In the genomic region with DNA sequence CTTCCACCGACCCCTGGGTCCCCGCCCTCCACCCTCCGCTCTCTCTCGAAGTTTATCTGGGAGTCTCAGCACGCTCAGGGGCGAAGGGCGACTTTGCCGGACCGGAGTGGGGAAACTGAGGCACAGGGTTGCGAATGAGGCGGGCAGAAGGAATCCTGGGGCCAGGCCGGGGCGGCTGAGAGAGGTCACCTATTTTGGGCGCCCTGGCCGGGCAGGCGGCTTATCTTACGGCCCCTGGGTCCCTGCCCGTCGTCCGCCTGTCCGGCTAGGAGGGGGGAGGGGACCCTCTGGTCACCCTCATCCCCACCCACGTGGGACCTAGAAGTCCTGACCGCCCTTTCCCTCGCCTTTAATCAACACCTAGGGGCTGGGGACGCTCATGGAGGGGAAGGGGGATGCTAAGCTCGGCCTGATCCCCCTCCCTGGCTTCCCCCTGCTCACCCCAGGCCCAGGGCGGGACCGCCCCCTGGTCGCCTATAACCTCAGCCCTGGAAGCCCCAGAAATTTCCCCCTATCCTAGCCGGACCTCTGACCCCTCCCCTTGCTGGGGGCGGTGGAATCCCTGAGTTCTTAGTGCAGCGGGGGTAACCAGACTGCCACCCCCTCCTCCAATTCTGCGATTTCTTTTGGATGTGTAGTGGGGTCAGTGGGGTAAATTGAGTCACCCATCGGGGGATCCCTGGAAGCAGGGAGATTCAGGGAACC, we compare ENCODE assay signal across 6 cellular contexts. TPM values are rescaled to one million over a fixed set of nuclear protein-coding genes. Genes with fewer than 3 reads are reported as not detected.
DNase-seq lines count a peak whose midpoint lies in the region; ATAC-seq, FAIRE-seq and TF ChIP-seq lines count a peak whose summit lies in the region.

No MANE protein-coding gene starts in this region.

- H3K4me1 Mint-ChIP-seq in activated CD8-positive, alpha-beta T cell treated with anti-CD3 and anti-CD28 coated beads, Interleukin-2, amount 10 ng/mL, durations not matched to agents 7 days and 5 days (ENCODE audit: low read depth), result peaks cover 36% of the 10 kb centered on the region

- TF ChIP-seq CTCF in HEK293 (tag by site-specific recombination; IDR thresholded peaks at IDR 0.05), result no peak
- TF ChIP-seq CTCF in HepG2 (CRISPR knock-in tag; IDR thresholded peaks at IDR 0.05), result no peak

- H4K20me1 ChIP-seq in HepG2 (ENCODE audit: insufficient read depth, low read length), result peaks cover 16% of the 10 kb centered on the region

- peaks cover 28% of the 10 kb centered on the region for H3K36me3 Mint-ChIP-seq in activated CD8-positive, alpha-beta T cell treated with anti-CD3 and anti-CD28 coated beads, Interleukin-2, amount 10 ng/mL, durations not matched to agents 7 days and 5 days (ENCODE audit: low read depth)

- peak overlapping the region; percentile 76 for H3K9ac ChIP-seq in HepG2 (ENCODE audit: insufficient read depth, low read depth, low read length)

- peak overlapping the region; percentile 73 for H3K4me2 ChIP-seq in HepG2 (ENCODE audit: low read depth, low read length)

- H3K4me3 ChIP-seq in HEK293 (ENCODE audit: low read depth, low read length) (peak overlapping the region; percentile 65), HepG2 (replicated peaks in 1 of 3; ENCODE audit: insufficient read depth in 1 of 3, low read depth in 2 of 3, low read length in 3 of 3) (peak overlapping the region; percentile 89 to 92 (median 92))

- H3K4me3 Mint-ChIP-seq in activated CD8-positive, alpha-beta T cell treated with anti-CD3 and anti-CD28 coated beads, Interleukin-2, amount 10 ng/mL, durations not matched to agents 7 days and 5 days, result peak overlapping the region; percentile 81

- H3K9me3 ChIP-seq in HEK293 (ENCODE audit: control insufficient read depth, insufficient read depth, low read depth, low read length) (no peaks in the 10 kb centered on the region), HepG2 (ENCODE audit: low read length) (no peaks in the 10 kb centered on the region)

- no peaks in the 10 kb centered on the region for H3K9me3 Mint-ChIP-seq in activated CD8-positive, alpha-beta T cell treated with anti-CD3 and anti-CD28 coated beads, Interleukin-2, amount 10 ng/mL, durations not matched to agents 7 days and 5 days (ENCODE audit: insufficient read depth)

- peak overlapping the region; percentile 39 for H3K27ac Mint-ChIP-seq in activated CD8-positive, alpha-beta T cell treated with anti-CD3 and anti-CD28 coated beads, Interleukin-2, amount 10 ng/mL, durations not matched to agents 7 days and 5 days

- in situ Hi-C loops in HepG2 (cut with HindIII; ENCODE audit: extremely low pct_ligation_motif_present, low pct_unique_long_range_greater_than_20kb), result loop anchor here (5.0 kb wide), 1 partner anchor 122 kb away; no protein-coding TSS in a partner anchor

- H3K36me3 ChIP-seq in HEK293 (ENCODE audit: control insufficient read depth in 2 of 2, insufficient read depth in 1 of 2, low read length in 2 of 2), result peaks cover 0 to 17% of the 10 kb centered on the region in 2 experiments; a peak in 2 of 3 replicates
- peaks cover 4 to 20% of the 10 kb centered on the region in 2 experiments; a peak in 4 of 5 replicates for H3K36me3 ChIP-seq in HepG2 (replicated peaks in 1 of 2; ENCODE audit: control insufficient read depth in 1 of 2, insufficient read depth in 2 of 2, low read length in 2 of 2)

- no peak for TF ChIP-seq RAD21 in HepG2 (CRISPR knock-in tag; IDR thresholded peaks at IDR 0.05)

- no peaks in the 10 kb centered on the region; a peak in 1 of 5 replicates for H3K27me3 ChIP-seq in HepG2 (ENCODE audit: control insufficient read depth in 1 of 2, insufficient read depth in 2 of 2, low read length in 2 of 2)

- POLR2A ChIA-PET in HEK293 (lab: Yijun Ruan, JAX) (no interaction called here), HepG2 (lab: Yijun Ruan, JAX) (interaction anchor here (1.4 to 3.9 kb wide), 3 partner anchors 13 to 20 kb away, joined by 13 to 89 read pairs (median 20); a partner anchor contains a TSS)
- POLR2A ChIA-PET in activated CD8-positive, alpha-beta T cell treated with anti-CD3 and anti-CD28 coated beads, Interleukin-2, amount 10 ng/mL, durations not matched to agents 7 days and 5 days (lab: Charles Lee), result no interaction called here

- no peak for FAIRE-seq in HepG2 (lab: Jason Lieb, UNC)

- no peak for ATAC-seq in activated CD8-positive, alpha-beta T cell treated with anti-CD3 and anti-CD28 coated beads, Interleukin-2, amount 10 ng/mL, durations not matched to agents 7 days and 5 days
- ATAC-seq in HepG2 (no peak), HG03139 (IDR thresholded peaks at IDR 0.05; ENCODE audit: unreplicated experiment) (no peak), HG03045 (IDR thresholded peaks at IDR 0.05; ENCODE audit: unreplicated experiment) (no peak)

- H3K27ac ChIP-seq in HEK293 (ENCODE audit: extremely low read depth, low read depth, low read length) (no peak overlapping the region; the same call in 1 of the 2 replicates), HepG2 (ENCODE audit: extremely low read length, insufficient read depth, low read length) (peak overlapping the region; percentile 66)

- WGBS in HepG2 (ENCODE audit: low lambda C conversion rate), result 0% methylated on average over 11 of the region's 34 CpGs

- TF ChIP-seq POLR2A in HepG2 (IDR thresholded peaks at IDR 0.05; ENCODE audit: insufficient read depth in 1 of 2, low read depth in 2 of 2, low read length in 2 of 2), result no peak

- DNase-seq in activated CD8-positive, alpha-beta T cell treated with anti-CD3 and anti-CD28 coated beads, Interleukin-2, amount 10 ng/mL, durations not matched to agents 7 days and 5 days, result no peak
- no peak for DNase-seq in HepG2 (ENCODE audit: low spot score)
- no peak for DNase-seq in 8988T

- peaks cover 32% of the 10 kb centered on the region for H3K79me2 ChIP-seq in HepG2 (ENCODE audit: insufficient read depth, low read length)

- CTCF ChIA-PET in HEK293 (lab: Yijun Ruan, JAX) (interaction anchor here (0.6 kb wide), 2 partner anchors 761 to 912 kb away, joined by 3 read pairs; no protein-coding TSS in a partner anchor), HepG2 (lab: Yijun Ruan, JAX; ENCODE audit: low intra/inter-chr PET ratio, low total read pairs) (interaction anchor here (3.1 to 3.4 kb wide), 3 partner anchors 13 to 123 kb away, joined by 17 to 31 read pairs (median 25); no protein-coding TSS in a partner anchor)
- CTCF ChIA-PET in activated CD8-positive, alpha-beta T cell treated with anti-CD3 and anti-CD28 coated beads, Interleukin-2, amount 10 ng/mL, durations not matched to agents 7 days and 5 days (lab: Charles Lee), result no interaction called here

- no peak for TF ChIP-seq EP300 in HepG2 (IDR thresholded peaks at IDR 0.05; ENCODE audit: low read depth in 2 of 2, low read length in 2 of 2)
- no peak for TF ChIP-seq EP300 in HepG2 (CRISPR knock-in tag; IDR thresholded peaks at IDR 0.05; ENCODE audit: borderline replicate concordance)

- BruUV-seq in HepG2 (replicated peaks; lab: Mats Ljungman, UMichigan), result TSS peak; percentile 62

- H3K4me1 ChIP-seq in HEK293 (ENCODE audit: control insufficient read depth, insufficient read depth, low read length) (peaks cover 30% of the 10 kb centered on the region), HepG2 (ENCODE audit: insufficient read depth, low read length) (peaks cover 62% of the 10 kb centered on the region)

- intact Hi-C loops in HepG2 (cut with micrococcal nuclease; ENCODE audit: unreplicated experiment), result loop anchor here (10.0 kb wide), 1 partner anchor 1135 kb away; a partner anchor contains a TSS

- H2AFZ ChIP-seq in HepG2 (ENCODE audit: low read length), result no peak overlapping the region

- no peaks in the 10 kb centered on the region for H3K27me3 Mint-ChIP-seq in activated CD8-positive, alpha-beta T cell treated with anti-CD3 and anti-CD28 coated beads, Interleukin-2, amount 10 ng/mL, durations not matched to agents 7 days and 5 days (ENCODE audit: low read depth)

RNA-seq across cellular contexts. Expression of a gene that starts 0.6 kb away (rescaled TPM):
- 10 to 100 TPM; 13.9 to 15.2 TPM for total RNA-seq in activated CD8-positive, alpha-beta T cell treated with anti-CD3 and anti-CD28 coated beads, Interleukin-2, amount 10 ng/mL, durations not matched to agents 7 days and 5 days
- 24.1 and 32.5 TPM in 2 replicates for total RNA-seq in HepG2 (2016; rRNA removed; fragmentation: Illumina TruSeq; extraction: Trizol)
- 14.5 and 17.4 TPM in 2 replicates for total RNA-seq in HepG2 (2016; cell fraction: cytosol; rRNA removed; fragmentation: Illumina TruSeq; extraction: Trizol; ENCODE audit: low read depth)
- 21.0 and 35.2 TPM in 2 replicates for total RNA-seq in HepG2 (2016; cell fraction: insoluble cytoplasmic fraction; rRNA removed; fragmentation: Illumina TruSeq; extraction: Trizol)
- total RNA-seq in HepG2 (2016; cell fraction: membrane; rRNA removed; fragmentation: Illumina TruSeq; extraction: Trizol), result 24.2 and 24.9 TPM in 2 replicates
- 15.8 and 19.9 TPM in 2 replicates for total RNA-seq in HepG2 (2016; cell fraction: nucleus; rRNA removed; fragmentation: Illumina TruSeq; extraction: Trizol)
- 33.2 and 39.4 TPM in 2 replicates for polyA plus RNA-seq in HepG2 (2011; rRNA removed)
- 27.2 and 31.9 TPM in 2 replicates for polyA plus RNA-seq in HepG2 (2011; cell fraction: cytosol; rRNA removed)
- polyA plus RNA-seq in HepG2 (2011; cell fraction: nucleus; rRNA removed), result 93.2 and 99.5 TPM in 2 replicates
- 45.5 and 60.4 TPM in 2 replicates for polyA plus RNA-seq in HepG2 (2012)
- 20.7 and 22.0 TPM in 2 replicates for polyA plus RNA-seq in HepG2 (2016; cell fraction: cytosol; fragmentation: Illumina TruSeq; extraction: Trizol; ENCODE audit: low read depth)
- 32.6 and 39.0 TPM in 2 replicates for polyA plus RNA-seq in HepG2 (2016; cell fraction: insoluble cytoplasmic fraction; fragmentation: Illumina TruSeq; extraction: Trizol; ENCODE audit: low read depth)
- polyA plus RNA-seq in HepG2 (2016; cell fraction: membrane; fragmentation: Illumina TruSeq; extraction: Trizol; ENCODE audit: low read depth), result 29.2 and 30.7 TPM in 2 replicates
- 79.8 and 91.2 TPM in 2 replicates for polyA plus RNA-seq in HepG2 (2016; cell fraction: nucleus; fragmentation: Illumina TruSeq; extraction: Trizol; ENCODE audit: insufficient read depth, low read depth)
- 17.1 and 24.3 TPM in 2 replicates for polyA minus RNA-seq in HepG2 (2011; rRNA and poly(A)+ RNA removed; ENCODE audit: low replicate concordance)
- polyA minus RNA-seq in HepG2 (2011; cell fraction: cytosol; rRNA and poly(A)+ RNA removed), result 14.9 and 15.0 TPM in 2 replicates
- 19.4 and 20.3 TPM in 2 replicates for polyA minus RNA-seq in HepG2 (2011; cell fraction: nucleus; rRNA and poly(A)+ RNA removed)

RNA-seq across cellular contexts. Expression of a gene that starts 2.7 kb away (rescaled TPM):
- 10 to 100 TPM; 76.7 to 85.6 TPM for total RNA-seq in activated CD8-positive, alpha-beta T cell treated with anti-CD3 and anti-CD28 coated beads, Interleukin-2, amount 10 ng/mL, durations not matched to agents 7 days and 5 days
- total RNA-seq in HepG2 (2016; rRNA removed; fragmentation: Illumina TruSeq; extraction: Trizol), result 24.1 and 36.4 TPM in 2 replicates
- 38.0 and 46.7 TPM in 2 replicates for total RNA-seq in HepG2 (2016; cell fraction: cytosol; rRNA removed; fragmentation: Illumina TruSeq; extraction: Trizol; ENCODE audit: low read depth)
- total RNA-seq in HepG2 (2016; cell fraction: insoluble cytoplasmic fraction; rRNA removed; fragmentation: Illumina TruSeq; extraction: Trizol), result 17.4 and 36.4 TPM in 2 replicates
- 50.7 and 59.0 TPM in 2 replicates for total RNA-seq in HepG2 (2016; cell fraction: membrane; rRNA removed; fragmentation: Illumina TruSeq; extraction: Trizol)
- total RNA-seq in HepG2 (2016; cell fraction: nucleus; rRNA removed; fragmentation: Illumina TruSeq; extraction: Trizol), result 28.9 and 37.5 TPM in 2 replicates
- polyA plus RNA-seq in HepG2 (2011; rRNA removed), result 63.0 and 69.7 TPM in 2 replicates
- 52.1 and 59.5 TPM in 2 replicates for polyA plus RNA-seq in HepG2 (2011; cell fraction: cytosol; rRNA removed)
- 207 and 243 TPM in 2 replicates for polyA plus RNA-seq in HepG2 (2011; cell fraction: nucleus; rRNA removed)
- polyA plus RNA-seq in HepG2 (2012), result 28.8 and 45.1 TPM in 2 replicates
- polyA plus RNA-seq in HepG2 (2016; cell fraction: cytosol; fragmentation: Illumina TruSeq; extraction: Trizol; ENCODE audit: low read depth), result 45.8 and 48.0 TPM in 2 replicates
- 22.1 and 29.5 TPM in 2 replicates for polyA plus RNA-seq in HepG2 (2016; cell fraction: insoluble cytoplasmic fraction; fragmentation: Illumina TruSeq; extraction: Trizol; ENCODE audit: low read depth)
- polyA plus RNA-seq in HepG2 (2016; cell fraction: membrane; fragmentation: Illumina TruSeq; extraction: Trizol; ENCODE audit: low read depth), result 52.9 and 59.3 TPM in 2 replicates
- 87.3 and 93.9 TPM in 2 replicates for polyA plus RNA-seq in HepG2 (2016; cell fraction: nucleus; fragmentation: Illumina TruSeq; extraction: Trizol; ENCODE audit: insufficient read depth, low read depth)
- 154 and 189 TPM in 2 replicates for polyA minus RNA-seq in HepG2 (2011; rRNA and poly(A)+ RNA removed; ENCODE audit: low replicate concordance)
- polyA minus RNA-seq in HepG2 (2011; cell fraction: cytosol; rRNA and poly(A)+ RNA removed), result 18.7 and 18.9 TPM in 2 replicates
- polyA minus RNA-seq in HepG2 (2011; cell fraction: nucleus; rRNA and poly(A)+ RNA removed), result 28.3 and 32.7 TPM in 2 replicates

RNA-seq across cellular contexts. Expression of a gene that starts 19.6 kb away (rescaled TPM):
- 1 to 10 TPM in 1 of 2 experiments, under 1 TPM in 1; 0.52 to 1.2 TPM for total RNA-seq in activated CD8-positive, alpha-beta T cell treated with anti-CD3 and anti-CD28 coated beads, Interleukin-2, amount 10 ng/mL, durations not matched to agents 7 days and 5 days
- total RNA-seq in HepG2 (2016; rRNA removed; fragmentation: Illumina TruSeq; extraction: Trizol), result 700 and 1,455 TPM in 2 replicates
- total RNA-seq in HepG2 (2016; cell fraction: cytosol; rRNA removed; fragmentation: Illumina TruSeq; extraction: Trizol; ENCODE audit: low read depth), result 160 and 192 TPM in 2 replicates
- 643 and 1,412 TPM in 2 replicates for total RNA-seq in HepG2 (2016; cell fraction: insoluble cytoplasmic fraction; rRNA removed; fragmentation: Illumina TruSeq; extraction: Trizol)
- total RNA-seq in HepG2 (2016; cell fraction: membrane; rRNA removed; fragmentation: Illumina TruSeq; extraction: Trizol), result 268 and 291 TPM in 2 replicates
- total RNA-seq in HepG2 (2016; cell fraction: nucleus; rRNA removed; fragmentation: Illumina TruSeq; extraction: Trizol), result 1,410 and 1,846 TPM in 2 replicates
- 6,272 and 9,798 TPM in 2 replicates for polyA plus RNA-seq in HepG2 (2011; rRNA removed)
- 4,601 and 7,618 TPM in 2 replicates for polyA plus RNA-seq in HepG2 (2011; cell fraction: cytosol; rRNA removed)
- 6,023 and 6,891 TPM in 2 replicates for polyA plus RNA-seq in HepG2 (2011; cell fraction: nucleus; rRNA removed)
- polyA plus RNA-seq in HepG2 (2012), result 3,859 and 6,494 TPM in 2 replicates
- polyA plus RNA-seq in HepG2 (2016; cell fraction: cytosol; fragmentation: Illumina TruSeq; extraction: Trizol; ENCODE audit: low read depth), result 195 and 210 TPM in 2 replicates
- 903 and 1,023 TPM in 2 replicates for polyA plus RNA-seq in HepG2 (2016; cell fraction: insoluble cytoplasmic fraction; fragmentation: Illumina TruSeq; extraction: Trizol; ENCODE audit: low read depth)
- polyA plus RNA-seq in HepG2 (2016; cell fraction: membrane; fragmentation: Illumina TruSeq; extraction: Trizol; ENCODE audit: low read depth), result 286 and 340 TPM in 2 replicates
- polyA plus RNA-seq in HepG2 (2016; cell fraction: nucleus; fragmentation: Illumina TruSeq; extraction: Trizol; ENCODE audit: insufficient read depth, low read depth), result 3,631 and 3,793 TPM in 2 replicates
- 785 and 9,683 TPM in 2 replicates for polyA minus RNA-seq in HepG2 (2011; rRNA and poly(A)+ RNA removed; ENCODE audit: low replicate concordance)
- 2,000 and 4,520 TPM in 2 replicates for polyA minus RNA-seq in HepG2 (2011; cell fraction: cytosol; rRNA and poly(A)+ RNA removed)
- 1,680 and 2,385 TPM in 2 replicates for polyA minus RNA-seq in HepG2 (2011; cell fraction: nucleus; rRNA and poly(A)+ RNA removed)

RNA-seq across cellular contexts. Expression of a gene that starts 27.2 kb away (rescaled TPM):
- total RNA-seq in activated CD8-positive, alpha-beta T cell treated with anti-CD3 and anti-CD28 coated beads, Interleukin-2, amount 10 ng/mL, durations not matched to agents 7 days and 5 days, result 10 to 100 TPM; 28.2 to 28.5 TPM
- 0.60 and 1.0 TPM in 2 replicates for total RNA-seq in HepG2 (2016; rRNA removed; fragmentation: Illumina TruSeq; extraction: Trizol)
- 0.61 and 1.1 TPM in 2 replicates for total RNA-seq in HepG2 (2016; cell fraction: cytosol; rRNA removed; fragmentation: Illumina TruSeq; extraction: Trizol; ENCODE audit: low read depth)
- total RNA-seq in HepG2 (2016; cell fraction: insoluble cytoplasmic fraction; rRNA removed; fragmentation: Illumina TruSeq; extraction: Trizol), result 0.82 and 1.2 TPM in 2 replicates
- total RNA-seq in HepG2 (2016; cell fraction: membrane; rRNA removed; fragmentation: Illumina TruSeq; extraction: Trizol), result 1.00 and 1.4 TPM in 2 replicates
- 0.81 and 1.2 TPM in 2 replicates for total RNA-seq in HepG2 (2016; cell fraction: nucleus; rRNA removed; fragmentation: Illumina TruSeq; extraction: Trizol)
- 1.8 and 2.2 TPM in 2 replicates for polyA plus RNA-seq in HepG2 (2011; rRNA removed)
- polyA plus RNA-seq in HepG2 (2011; cell fraction: cytosol; rRNA removed), result 0.97 and 1.7 TPM in 2 replicates
- polyA plus RNA-seq in HepG2 (2011; cell fraction: nucleus; rRNA removed), result 2.5 and 3.9 TPM in 2 replicates
- 1.7 and 1.9 TPM in 2 replicates for polyA plus RNA-seq in HepG2 (2012)
- polyA plus RNA-seq in HepG2 (2016; cell fraction: cytosol; fragmentation: Illumina TruSeq; extraction: Trizol; ENCODE audit: low read depth), result 0.81 and 0.84 TPM in 2 replicates
- polyA plus RNA-seq in HepG2 (2016; cell fraction: insoluble cytoplasmic fraction; fragmentation: Illumina TruSeq; extraction: Trizol; ENCODE audit: low read depth), result 1.0 and 1.5 TPM in 2 replicates
- 0.56 and 0.95 TPM in 2 replicates for polyA plus RNA-seq in HepG2 (2016; cell fraction: membrane; fragmentation: Illumina TruSeq; extraction: Trizol; ENCODE audit: low read depth)
- 1.2 and 2.2 TPM in 2 replicates for polyA plus RNA-seq in HepG2 (2016; cell fraction: nucleus; fragmentation: Illumina TruSeq; extraction: Trizol; ENCODE audit: insufficient read depth, low read depth)
- polyA minus RNA-seq in HepG2 (2011; rRNA and poly(A)+ RNA removed; ENCODE audit: low replicate concordance), result 2.2 and 18.7 TPM in 2 replicates
- 0.70 and 0.89 TPM in 2 replicates for polyA minus RNA-seq in HepG2 (2011; cell fraction: cytosol; rRNA and poly(A)+ RNA removed)
- 2.1 and 2.3 TPM in 2 replicates for polyA minus RNA-seq in HepG2 (2011; cell fraction: nucleus; rRNA and poly(A)+ RNA removed)

RNA-seq across cellular contexts. Expression of a gene that starts 32.5 kb away (rescaled TPM):
- total RNA-seq in activated CD8-positive, alpha-beta T cell treated with anti-CD3 and anti-CD28 coated beads, Interleukin-2, amount 10 ng/mL, durations not matched to agents 7 days and 5 days, result 100 to 1,000 TPM; 122 to 125 TPM
- not detected in 2 replicates for total RNA-seq in HepG2 (2016; rRNA removed; fragmentation: Illumina TruSeq; extraction: Trizol)
- not detected in 2 replicates for total RNA-seq in HepG2 (2016; cell fraction: cytosol; rRNA removed; fragmentation: Illumina TruSeq; extraction: Trizol; ENCODE audit: low read depth)
- total RNA-seq in HepG2 (2016; cell fraction: insoluble cytoplasmic fraction; rRNA removed; fragmentation: Illumina TruSeq; extraction: Trizol), result not detected in 2 replicates
- total RNA-seq in HepG2 (2016; cell fraction: membrane; rRNA removed; fragmentation: Illumina TruSeq; extraction: Trizol), result not detected in 2 replicates
- not detected in 2 replicates for total RNA-seq in HepG2 (2016; cell fraction: nucleus; rRNA removed; fragmentation: Illumina TruSeq; extraction: Trizol)
- not detected in 2 replicates for polyA plus RNA-seq in HepG2 (2011; rRNA removed)
- not detected in 2 replicates for polyA plus RNA-seq in HepG2 (2011; cell fraction: cytosol; rRNA removed)
- 0.05 TPM in 1 of 2 replicates, not detected in the other for polyA plus RNA-seq in HepG2 (2011; cell fraction: nucleus; rRNA removed)
- polyA plus RNA-seq in HepG2 (2012), result not detected in 2 replicates
- polyA plus RNA-seq in HepG2 (2016; cell fraction: cytosol; fragmentation: Illumina TruSeq; extraction: Trizol; ENCODE audit: low read depth), result not detected in 2 replicates
- not detected in 2 replicates for polyA plus RNA-seq in HepG2 (2016; cell fraction: insoluble cytoplasmic fraction; fragmentation: Illumina TruSeq; extraction: Trizol; ENCODE audit: low read depth)
- not detected in 2 replicates for polyA plus RNA-seq in HepG2 (2016; cell fraction: membrane; fragmentation: Illumina TruSeq; extraction: Trizol; ENCODE audit: low read depth)
- not detected in 2 replicates for polyA plus RNA-seq in HepG2 (2016; cell fraction: nucleus; fragmentation: Illumina TruSeq; extraction: Trizol; ENCODE audit: insufficient read depth, low read depth)
- not detected in 2 replicates for polyA minus RNA-seq in HepG2 (2011; rRNA and poly(A)+ RNA removed; ENCODE audit: low replicate concordance)
- polyA minus RNA-seq in HepG2 (2011; cell fraction: cytosol; rRNA and poly(A)+ RNA removed), result not detected in 2 replicates
- not detected in 2 replicates for polyA minus RNA-seq in HepG2 (2011; cell fraction: nucleus; rRNA and poly(A)+ RNA removed)

Comparison
In these comparisons a context has a peak if more than half of its experiments do, and no peak if none do; other contexts are left out.
1. RNA of a gene that starts 19.6 kb away (total RNA-seq): 160 to 1,846 TPM in HepG2; 0.52 to 1.2 TPM in activated CD8-positive, alpha-beta T cell treated with anti-CD3 and anti-CD28 coated beads, Interleukin-2, amount 10 ng/mL, durations not matched to agents 7 days and 5 days; every median in the first group is over 10 times any median in the second.